In the genomic region with DNA sequence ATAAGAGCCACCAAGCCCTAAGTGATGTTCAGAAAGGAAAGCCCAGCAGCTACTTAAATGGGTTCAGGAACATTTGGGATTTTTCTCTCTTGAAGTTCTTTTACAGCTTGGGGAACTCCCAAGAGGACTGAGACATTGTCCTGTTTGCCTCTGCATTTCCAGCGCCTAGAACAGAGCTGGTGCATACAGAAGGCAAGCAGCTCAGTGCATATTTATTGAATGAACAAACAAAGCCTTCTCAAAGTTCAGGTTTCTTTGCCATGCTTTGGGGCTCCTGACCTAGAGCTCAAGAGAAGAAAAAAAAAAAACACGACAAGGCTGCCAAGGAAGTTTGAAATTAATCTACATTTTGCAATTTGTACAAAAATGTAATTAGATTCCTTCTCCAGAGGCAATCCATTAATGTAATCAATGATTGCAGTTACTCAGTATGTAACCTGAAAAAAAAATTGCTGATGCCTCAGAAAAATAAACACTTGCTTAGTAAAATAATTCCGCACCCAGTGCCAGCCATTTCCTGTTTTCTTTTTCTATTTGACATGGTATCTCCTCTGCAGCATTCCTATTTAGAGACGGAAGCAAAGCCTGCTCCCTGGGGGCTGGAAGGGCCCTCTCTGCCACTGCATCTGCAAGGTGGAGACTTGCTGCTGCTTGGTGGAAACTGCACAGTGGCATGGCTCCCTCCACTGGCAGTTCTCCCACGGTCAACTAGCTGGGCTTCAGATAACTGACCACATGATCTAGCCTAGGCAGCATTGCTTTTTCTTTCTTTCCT, we compare ENCODE assay signal across 10 cellular contexts.
A peak's percentile ranks its signal among the peaks of the same experiment; 100 is the strongest.
DNase-seq lines count a peak whose midpoint lies in the region; ATAC-seq and TF ChIP-seq lines count a peak whose summit lies in the region.
"Had no signal": no experiment of that assay in that cellular context is flagged by ENCODE, and none has a peak within 500 bp of the region (broad histone marks: within the 10 kb centered on the region; RNA-seq: fewer than 3 reads in every experiment).

No MANE protein-coding gene starts in this region.

- no peak overlapping the region for H3K4me3 ChIP-seq in upper lobe of right lung
- H3K4me3 ChIP-seq: suprapubic skin had no signal

- no peaks in the 10 kb centered on the region for H3K9me3 ChIP-seq in upper lobe of right lung
- H3K9me3 ChIP-seq: suprapubic skin had no signal

- H3K4me1 ChIP-seq in upper lobe of right lung, result no peaks in the 10 kb centered on the region
- H3K4me1 ChIP-seq: suprapubic skin had no signal

- H3K27me3 ChIP-seq in upper lobe of right lung, result no peaks in the 10 kb centered on the region
- H3K27me3 ChIP-seq: suprapubic skin had no signal

- DNase-seq in SIG-M5 treated with dmso at 0.1 percent for 504 hours (lab: John Stamatoyannopoulos, UW; ENCODE audit: unreplicated experiment), result peak; percentile 7
- DNase-seq in SIG-M5 (lab: John Stamatoyannopoulos, UW), result no peak
- DNase-seq in RKO (ENCODE audit: low spot score), result peak; percentile 38
- DNase-seq in Right ventricle myocardium superior, result peak; percentile 46
- DNase-seq in upper lobe of right lung, result no peak
- no peak for DNase-seq in NCI-H1694 (lab: John Stamatoyannopoulos, UW)
- no peak for DNase-seq in NCI-H510A treated with DMSO at 0.1 percent for 48 hours (lab: John Stamatoyannopoulos, UW)
- DNase-seq: activated CD8-positive, alpha-beta memory T cell treated with anti-CD3 and anti-CD28 coated beads, Interleukin-2, amount 10 ng/mL, durations not matched to agents 7 days and 5 days had no signal

- TF ChIP-seq CTCF in upper lobe of right lung (IDR thresholded peaks at IDR 0.05), result peak; percentile 13

- intact Hi-C loops in Right ventricle myocardium superior (cut with DNase I), result no loop called here
- intact Hi-C loops in upper lobe of right lung (cut with DNase I), result no loop called here

- no peak overlapping the region for H3K27ac ChIP-seq in upper lobe of right lung
- H3K27ac ChIP-seq: suprapubic skin had no signal

- peak; percentile 83 for ATAC-seq in Right ventricle myocardium superior (ENCODE audit: poor library complexity)
- no peak for ATAC-seq in upper lobe of right lung
- no peak for ATAC-seq in GM18858 (IDR thresholded peaks at IDR 0.05; ENCODE audit: unreplicated experiment)
- ATAC-seq: activated CD8-positive, alpha-beta memory T cell treated with anti-CD3 and anti-CD28 coated beads, Interleukin-2, amount 10 ng/mL, durations not matched to agents 7 days and 5 days had no signal

- H3K36me3 ChIP-seq in upper lobe of right lung, result no peaks in the 10 kb centered on the region
- H3K36me3 ChIP-seq: suprapubic skin had no signal

Comparison
In these comparisons a context has a peak if more than half of its experiments do, and no peak if none do; other contexts are left out.
1. DNase-seq: peak in SIG-M5 treated with dmso at 0.1 percent for 504 hours (single experiment), RKO (single experiment) and Right ventricle myocardium superior (single experiment); none in SIG-M5 (single experiment), upper lobe of right lung (single experiment), NCI-H1694 (single experiment) and NCI-H510A treated with DMSO at 0.1 percent for 48 hours (single experiment).